ENCODE assay signal across 8 cellular contexts in the genomic region with DNA sequence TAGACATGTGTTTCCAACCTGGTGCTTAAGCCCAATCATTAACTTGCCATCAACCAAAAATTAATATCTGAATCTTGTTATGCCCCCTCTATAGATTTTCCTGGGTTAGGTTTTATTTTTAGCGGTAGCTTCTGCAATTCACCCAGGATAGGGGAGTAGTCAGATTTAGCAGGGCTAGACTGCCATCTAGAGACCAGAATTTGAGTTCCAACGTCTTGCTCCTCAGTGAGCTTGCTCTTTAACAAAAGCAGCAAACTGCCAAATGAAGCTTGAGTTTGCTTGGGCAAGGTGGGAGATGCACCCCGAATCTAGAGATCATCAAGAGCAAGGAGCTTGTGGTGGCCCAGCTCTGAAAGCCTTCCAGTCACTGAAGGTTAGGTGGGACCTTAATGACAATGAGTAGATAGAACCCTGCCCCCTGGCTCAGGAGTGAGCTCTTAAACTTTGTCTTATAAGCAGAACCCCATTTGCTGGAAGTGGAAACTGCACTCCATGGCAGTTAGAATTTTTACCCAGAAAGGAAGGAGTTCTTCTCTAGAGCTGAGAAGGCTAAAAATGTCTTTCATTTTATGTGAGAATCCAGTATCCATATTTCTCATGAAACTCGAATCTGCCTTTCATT.
DNase-seq lines count a peak whose midpoint lies in the region; ATAC-seq and TF ChIP-seq lines count a peak whose summit lies in the region.

No MANE protein-coding gene starts in this region.

- in situ Hi-C loops in Panc1 (cut with HindIII; ENCODE audit: low pct_unique_long_range_greater_than_20kb, low sequenced_read_pairs) = no loop called here

- TF ChIP-seq CTCF in Panc1 (IDR thresholded peaks at IDR 0.05) = peak; percentile 57

- no peak for TF ChIP-seq POLR2A in erythroblast (IDR thresholded peaks at IDR 0.05; ENCODE audit: low read length)

- H3K4me1 ChIP-seq in Panc1 (ENCODE audit: control insufficient read depth, insufficient read depth, low read length) = no peaks in the 10 kb centered on the region
- H3K4me1 ChIP-seq in effector memory CD4-positive, alpha-beta T cell (ENCODE audit: control insufficient read depth, insufficient read depth, low read length, poor library complexity, severe bottlenecking) = no peaks in the 10 kb centered on the region

- no peaks in the 10 kb centered on the region for H3K9me3 ChIP-seq in Panc1 (ENCODE audit: control insufficient read depth, insufficient read depth, low read depth, low read length)
- peaks cover 7% of the 10 kb centered on the region for H3K9me3 ChIP-seq in effector memory CD4-positive, alpha-beta T cell (ENCODE audit: control insufficient read depth, low read length)

- intact Hi-C loops in Panc1 (cut with micrococcal nuclease; ENCODE audit: unreplicated experiment) = no loop called here

- no peak overlapping the region for H3K4me3 ChIP-seq in Panc1 (ENCODE audit: low read depth in 2 of 2, low read length in 2 of 2)
- no peak overlapping the region for H3K4me3 ChIP-seq in effector memory CD4-positive, alpha-beta T cell (ENCODE audit: insufficient read depth, low read depth, low read length, poor library complexity, severe bottlenecking)

- H3K27me3 ChIP-seq in Panc1 (ENCODE audit: control insufficient read depth, insufficient read depth, low read length) = no peaks in the 10 kb centered on the region
- no peaks in the 10 kb centered on the region for H3K27me3 ChIP-seq in effector memory CD4-positive, alpha-beta T cell (replicated peaks; ENCODE audit: control insufficient read depth, insufficient read depth, low read length, poor library complexity, severe bottlenecking)

- DNase-seq in NCI-H1105 treated with DMSO at 0.1 percent for 48 hours (lab: John Stamatoyannopoulos, UW) = peak; percentile 21
- no peak for DNase-seq in NCI-H1105 (lab: John Stamatoyannopoulos, UW)
- peak; percentile 62 for DNase-seq in HT1080 (ENCODE audit: low read depth)
- DNase-seq in Panc1 (ENCODE audit: low read depth, low spot score) = peak; percentile 17
- DNase-seq in erythroblast (lab: John Stamatoyannopoulos, UW) = peak; percentile 14 to 39
- peak; percentile 64 for DNase-seq in myocyte (ENCODE audit: low read depth)
- DNase-seq in effector memory CD4-positive, alpha-beta T cell = no peak

- no peaks in the 10 kb centered on the region for H3K36me3 ChIP-seq in Panc1 (ENCODE audit: control insufficient read depth, insufficient read depth, low read length)
- H3K36me3 ChIP-seq in effector memory CD4-positive, alpha-beta T cell (ENCODE audit: control insufficient read depth, insufficient read depth, low read length) = no peaks in the 10 kb centered on the region

- H3K27ac ChIP-seq in Panc1 (ENCODE audit: low read length) = no peak overlapping the region
- no peak overlapping the region for H3K27ac ChIP-seq in effector memory CD4-positive, alpha-beta T cell (ENCODE audit: insufficient read depth, low read length, poor library complexity, severe bottlenecking)

- no peak for ATAC-seq in Panc1
- ATAC-seq in HG03097 (IDR thresholded peaks at IDR 0.05; ENCODE audit: low FRiP score, unreplicated experiment) = no peak

- no TSS peak for BruUV-seq in Panc1 (replicated peaks; lab: Mats Ljungman, UMichigan)

- CTCF ChIA-PET in Panc1 (lab: Charles Lee) = no interaction called here

- POLR2A ChIA-PET in Panc1 (lab: Charles Lee) = no interaction called here

Comparison
In these comparisons a context has a peak if more than half of its experiments do, and no peak if none do; other contexts are left out.
1. DNase-seq: peak in NCI-H1105 treated with DMSO at 0.1 percent for 48 hours (single experiment), HT1080 (single experiment), Panc1 (single experiment), erythroblast (2 of 2) and myocyte (single experiment); none in NCI-H1105 (single experiment) and effector memory CD4-positive, alpha-beta T cell (0 of 3).